Comparison of ENCODE assay signal across 9 cellular contexts in the genomic region with DNA sequence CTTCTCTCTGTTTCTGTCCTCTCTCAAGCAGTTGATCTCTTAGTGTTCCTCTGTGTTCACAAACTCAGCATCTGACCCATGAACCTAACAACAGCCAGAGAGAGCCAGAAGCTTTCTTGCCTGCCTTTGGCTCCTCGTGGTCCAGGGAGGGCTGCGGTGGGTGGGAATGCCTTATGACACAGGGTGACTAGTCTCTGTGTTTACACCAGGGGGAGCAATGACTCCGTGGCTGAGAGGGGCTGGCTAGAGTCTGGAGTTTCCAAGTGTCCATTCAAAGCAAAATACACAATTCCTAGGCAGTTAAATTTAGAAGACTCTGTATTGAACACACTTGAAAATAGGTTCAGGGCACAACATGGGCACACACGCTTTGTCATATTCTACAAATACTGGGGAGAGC.
DNase-seq lines count a peak whose midpoint lies in the region; ATAC-seq and TF ChIP-seq lines count a peak whose summit lies in the region.
"Had no signal": no experiment of that assay in that cellular context is flagged by ENCODE, and none has a peak within 500 bp of the region (broad histone marks: within the 10 kb centered on the region; RNA-seq: fewer than 3 reads in every experiment).

No MANE protein-coding gene starts in this region.

- H3K4me1 ChIP-seq in body of pancreas (peaks cover 12% of the 10 kb centered on the region), thyroid gland (no peaks in the 10 kb centered on the region)
- no peaks in the 10 kb centered on the region for H3K4me1 ChIP-seq in CD8-positive, alpha-beta T cell (ENCODE audit: insufficient read depth, low read length)

- no peak overlapping the region for H3K27ac ChIP-seq in body of pancreas
- no peak overlapping the region for H3K27ac ChIP-seq in thyroid gland
- no peak overlapping the region for H3K27ac ChIP-seq in CD8-positive, alpha-beta T cell (ENCODE audit: low read depth, low read length)

- intact Hi-C loops in body of pancreas (cut with DNase I) (no loop called here), thyroid gland (cut with DNase I) (loop anchor here (10.0 kb wide), 1 partner anchor 131 kb away; no protein-coding TSS in a partner anchor), posterior vena cava (cut with DNase I) (loop anchor here (5.0 to 10.0 kb wide), 2 partner anchors 123 to 131 kb away; no protein-coding TSS in a partner anchor)
- intact Hi-C loops in CD8-positive, alpha-beta T cell (cut with DNase I, micrococcal nuclease) = no loop called here

- H3K36me3 Mint-ChIP-seq in CD8-positive, alpha-beta T cell = no peaks in the 10 kb centered on the region

- in situ Hi-C loops in KBM-7 (cut with MboI; ENCODE audit: low pct_unique_long_range_greater_than_20kb, low sequenced_read_pairs) = no loop called here

- H3K9me3 ChIP-seq in body of pancreas (peaks cover 0 to 6% (median 0%) of the 10 kb centered on the region in 3 donors), thyroid gland (no peaks in the 10 kb centered on the region)
- no peaks in the 10 kb centered on the region for H3K9me3 ChIP-seq in CD8-positive, alpha-beta T cell (ENCODE audit: low read length)

- peaks cover 3% of the 10 kb centered on the region for H3K9me3 Mint-ChIP-seq in CD8-positive, alpha-beta T cell

- POLR2A ChIA-PET in CD8-positive, alpha-beta T cell (lab: Charles Lee) = no interaction called here

- ATAC-seq in GM18868 (IDR thresholded peaks at IDR 0.05; ENCODE audit: unreplicated experiment) (peak; percentile 93), body of pancreas (peak; percentile 96)
- no peak for ATAC-seq in CD8-positive, alpha-beta T cell

- no peaks in the 10 kb centered on the region for H3K4me1 Mint-ChIP-seq in CD8-positive, alpha-beta T cell (ENCODE audit: low read depth)
- H3K4me1 Mint-ChIP-seq: central memory CD8-positive, alpha-beta T cell had no signal

- H3K4me3 ChIP-seq in AG10803 (ENCODE audit: low read length) (no peak overlapping the region), body of pancreas (no peak overlapping the region), thyroid gland (replicated peaks in 1 of 3) (no peak overlapping the region)
- H3K4me3 ChIP-seq in CD8-positive, alpha-beta T cell (ENCODE audit: low read depth, low read length) = no peak overlapping the region

- H3K36me3 ChIP-seq in body of pancreas (replicated peaks in 1 of 2; ENCODE audit: insufficient read depth in 1 of 2, low read depth in 2 of 2) = no peaks in the 10 kb centered on the region
- no peaks in the 10 kb centered on the region for H3K36me3 ChIP-seq in thyroid gland
- no peaks in the 10 kb centered on the region for H3K36me3 ChIP-seq in CD8-positive, alpha-beta T cell (ENCODE audit: insufficient read depth, low read length)

- 2 to 6% methylated on average over 4 of the region's 4 CpGs for WGBS in body of pancreas, 2 donors
- 10% methylated on average over 4 of the region's 4 CpGs for WGBS in thyroid gland, 2 donors

- TF ChIP-seq POLR2A in body of pancreas (IDR thresholded peaks at IDR 0.05) (no peak), thyroid gland (IDR thresholded peaks at IDR 0.05) (no peak)

- CTCF ChIA-PET in CD8-positive, alpha-beta T cell (lab: Charles Lee) = no interaction called here

- TF ChIP-seq CTCF in AG10803 (conservative IDR thresholded peaks at IDR 0.05; ENCODE audit: low read length) (peak; percentile 72), body of pancreas (IDR thresholded peaks at IDR 0.05) (peak; percentile 52 to 86 (median 64)), thyroid gland (IDR thresholded peaks at IDR 0.05) (peak in 5 of 6 experiments; percentile 14 to 83 (median 70))
- no peak for TF ChIP-seq CTCF in CD8-positive, alpha-beta T cell (IDR thresholded peaks at IDR 0.05)

- H3K27me3 ChIP-seq in body of pancreas (no peaks in the 10 kb centered on the region), thyroid gland (no peaks in the 10 kb centered on the region)
- no peaks in the 10 kb centered on the region for H3K27me3 ChIP-seq in CD8-positive, alpha-beta T cell (ENCODE audit: insufficient read depth, low read length)

- H3K4me3 Mint-ChIP-seq in CD8-positive, alpha-beta T cell = no peak overlapping the region
- H3K4me3 Mint-ChIP-seq: central memory CD8-positive, alpha-beta T cell had no signal

- H3K27ac Mint-ChIP-seq in CD8-positive, alpha-beta T cell = no peak overlapping the region

- DNase-seq in AG10803 (ENCODE audit: low read depth) (peak; percentile 26), KBM-7 (peak; percentile 40), body of pancreas (peak; percentile 37 to 54 (median 43)), islet precursor cell (peak; percentile 77), thyroid gland (peak; percentile 40 to 47), posterior vena cava (ENCODE audit: low spot score) (no peak)
- DNase-seq in CD8-positive, alpha-beta T cell = no peak

- H3K27me3 Mint-ChIP-seq in CD8-positive, alpha-beta T cell (ENCODE audit: low read depth) = peaks cover 3% of the 10 kb centered on the region
- H3K27me3 Mint-ChIP-seq: central memory CD8-positive, alpha-beta T cell had no signal

Comparison
In these comparisons a context has a peak if more than half of its experiments do, and no peak if none do; other contexts are left out.
1. DNase-seq: peak in AG10803 (single experiment), KBM-7 (single experiment), body of pancreas (4 of 4), islet precursor cell (single experiment) and thyroid gland (2 of 2); none in posterior vena cava (single experiment) and CD8-positive, alpha-beta T cell (0 of 7).
2. intact Hi-C loops: an anchor here in thyroid gland (10.0 kb wide) and posterior vena cava (5.0 to 10.0 kb wide); none called in body of pancreas and CD8-positive, alpha-beta T cell.